ENCODE assay signal across 21 cellular contexts in genomic region chr6:93940381-93940780, GRCh38.
DNase-seq lines count a peak whose midpoint lies in the region; ATAC-seq and TF ChIP-seq lines count a peak whose summit lies in the region.
"Had no signal": no experiment of that assay in that cellular context is flagged by ENCODE, and none has a peak within 500 bp of the region (broad histone marks: within the 10 kb centered on the region; RNA-seq: fewer than 3 reads in every experiment).

No MANE protein-coding gene starts in this region.

- peak; percentile 9 for DNase-seq in NCI-H748 (lab: John Stamatoyannopoulos, UW; ENCODE audit: unreplicated experiment)
- DNase-seq in NCI-H748 treated with DMSO at 0.1 percent for 48 hours (lab: John Stamatoyannopoulos, UW): no peak
- DNase-seq in NCI-H526 treated with DMSO at 0.1 percent for 48 hours (lab: John Stamatoyannopoulos, UW): peak; percentile 41
- DNase-seq in CD4-positive, alpha-beta memory T cell: no peak
- DNase-seq in mucosa of gallbladder (ENCODE audit: low spot score): no peak
- no peak for DNase-seq in A172 (ENCODE audit: low spot score)
- no peak for DNase-seq in CD8-positive, alpha-beta T cell
- DNase-seq: 8988T; Calu3; CD4-positive, CD25-positive, alpha-beta regulatory T cell; COR-L47; DMS53; DMS79 treated with DMSO at 0.1 percent for 48 hours; GF-D8; HFFc6 had no signal

- no peaks in the 10 kb centered on the region for H3K36me3 Mint-ChIP-seq in CD4-positive, alpha-beta memory T cell
- H3K36me3 Mint-ChIP-seq in CD8-positive, alpha-beta T cell: no peaks in the 10 kb centered on the region
- H3K36me3 Mint-ChIP-seq: CD4-positive, CD25-positive, alpha-beta regulatory T cell had no signal

- H3K9me3 Mint-ChIP-seq in CD4-positive, alpha-beta memory T cell: peaks cover 0 to 19% (median 4%) of the 10 kb centered on the region in 8 donors
- H3K9me3 Mint-ChIP-seq in CD8-positive, alpha-beta T cell: peaks cover 9% of the 10 kb centered on the region
- H3K9me3 Mint-ChIP-seq: GM23338 had no signal

- no peak overlapping the region for H3K4me3 ChIP-seq in CD4-positive, alpha-beta memory T cell (ENCODE audit: low read length in 2 of 2)
- no peak overlapping the region for H3K4me3 ChIP-seq in CD8-positive, alpha-beta T cell (ENCODE audit: low read depth, low read length)
- H3K4me3 ChIP-seq: BLaER1, GM23338, HAP-1 had no signal

- POLR2A ChIA-PET in CD4-positive, alpha-beta memory T cell (lab: Charles Lee; ENCODE audit: partially characterized antibody): no interaction called here
- POLR2A ChIA-PET in CD8-positive, alpha-beta T cell (lab: Charles Lee): no interaction called here

- H3K36me3 ChIP-seq in CD4-positive, alpha-beta memory T cell (ENCODE audit: insufficient read depth, low read length): no peaks in the 10 kb centered on the region
- no peaks in the 10 kb centered on the region for H3K36me3 ChIP-seq in CD8-positive, alpha-beta T cell (ENCODE audit: insufficient read depth, low read length)
- H3K36me3 ChIP-seq: BLaER1, HAP-1 had no signal

- H3K4me1 ChIP-seq in CD4-positive, alpha-beta memory T cell (ENCODE audit: insufficient read depth, low read length): no peaks in the 10 kb centered on the region
- no peaks in the 10 kb centered on the region for H3K4me1 ChIP-seq in CD8-positive, alpha-beta T cell (ENCODE audit: insufficient read depth, low read length)
- H3K4me1 ChIP-seq: BLaER1, HAP-1 had no signal

- peak overlapping the region; percentile 72 for H3K27ac ChIP-seq in VCaP
- no peak overlapping the region for H3K27ac ChIP-seq in CD4-positive, alpha-beta memory T cell (ENCODE audit: low read depth, low read length)
- H3K27ac ChIP-seq in CD8-positive, alpha-beta T cell (ENCODE audit: low read depth, low read length): no peak overlapping the region
- H3K27ac ChIP-seq: BLaER1, C4-2B had no signal

- no peaks in the 10 kb centered on the region for H3K4me1 Mint-ChIP-seq in CD4-positive, alpha-beta memory T cell
- H3K4me1 Mint-ChIP-seq in CD8-positive, alpha-beta T cell (ENCODE audit: low read depth): no peaks in the 10 kb centered on the region
- H3K4me1 Mint-ChIP-seq: B cell; CD4-positive, CD25-positive, alpha-beta regulatory T cell had no signal

- no peak for ATAC-seq in CD8-positive, alpha-beta T cell
- ATAC-seq: GM23338 had no signal

- no peaks in the 10 kb centered on the region for H3K27me3 Mint-ChIP-seq in CD4-positive, alpha-beta memory T cell
- H3K27me3 Mint-ChIP-seq in CD8-positive, alpha-beta T cell (ENCODE audit: low read depth): no peaks in the 10 kb centered on the region
- H3K27me3 Mint-ChIP-seq: B cell; CD4-positive, CD25-positive, alpha-beta regulatory T cell had no signal

- intact Hi-C loops in CD4-positive, alpha-beta memory T cell (cut with micrococcal nuclease): no loop called here
- intact Hi-C loops in CD8-positive, alpha-beta T cell (cut with DNase I, micrococcal nuclease): no loop called here

- CTCF ChIA-PET in CD4-positive, alpha-beta memory T cell (lab: Charles Lee; ENCODE audit: partially characterized antibody): no interaction called here
- CTCF ChIA-PET in CD8-positive, alpha-beta T cell (lab: Charles Lee): no interaction called here

- no peaks in the 10 kb centered on the region for H3K27me3 ChIP-seq in CD4-positive, alpha-beta memory T cell (ENCODE audit: insufficient read depth, low read length)
- H3K27me3 ChIP-seq in CD8-positive, alpha-beta T cell (ENCODE audit: insufficient read depth, low read length): no peaks in the 10 kb centered on the region
- H3K27me3 ChIP-seq: BLaER1 had no signal

- TF ChIP-seq CTCF in VCaP (conservative IDR thresholded peaks at IDR 0.05): no peak
- TF ChIP-seq CTCF in CD8-positive, alpha-beta T cell (IDR thresholded peaks at IDR 0.05): no peak

- no peaks in the 10 kb centered on the region for H3K9me3 ChIP-seq in CD4-positive, alpha-beta memory T cell (ENCODE audit: control insufficient read depth in 1 of 2, low read length in 2 of 2)
- no peaks in the 10 kb centered on the region for H3K9me3 ChIP-seq in CD8-positive, alpha-beta T cell (ENCODE audit: low read length)
- H3K9me3 ChIP-seq: BLaER1, HAP-1 had no signal

- H3K27ac Mint-ChIP-seq in CD4-positive, alpha-beta memory T cell: no peak overlapping the region
- no peak overlapping the region for H3K27ac Mint-ChIP-seq in CD8-positive, alpha-beta T cell
- H3K27ac Mint-ChIP-seq: B cell; CD4-positive, CD25-positive, alpha-beta regulatory T cell; HFFc6 had no signal

- no peak overlapping the region for H3K4me3 Mint-ChIP-seq in CD4-positive, alpha-beta memory T cell
- no peak overlapping the region for H3K4me3 Mint-ChIP-seq in CD8-positive, alpha-beta T cell
- H3K4me3 Mint-ChIP-seq: B cell; CD4-positive, CD25-positive, alpha-beta regulatory T cell; GM23338; HFFc6 had no signal

Comparison
In these comparisons a context has a peak if more than half of its experiments do, and no peak if none do; other contexts are left out.
1. DNase-seq: peak in NCI-H748 (single experiment) and NCI-H526 treated with DMSO at 0.1 percent for 48 hours (single experiment); none in NCI-H748 treated with DMSO at 0.1 percent for 48 hours (single experiment), CD4-positive, alpha-beta memory T cell (0 of 5), mucosa of gallbladder (single experiment), A172 (single experiment) and CD8-positive, alpha-beta T cell (0 of 7).